8 cellular contexts compared by ENCODE assay signal in the genomic region with DNA sequence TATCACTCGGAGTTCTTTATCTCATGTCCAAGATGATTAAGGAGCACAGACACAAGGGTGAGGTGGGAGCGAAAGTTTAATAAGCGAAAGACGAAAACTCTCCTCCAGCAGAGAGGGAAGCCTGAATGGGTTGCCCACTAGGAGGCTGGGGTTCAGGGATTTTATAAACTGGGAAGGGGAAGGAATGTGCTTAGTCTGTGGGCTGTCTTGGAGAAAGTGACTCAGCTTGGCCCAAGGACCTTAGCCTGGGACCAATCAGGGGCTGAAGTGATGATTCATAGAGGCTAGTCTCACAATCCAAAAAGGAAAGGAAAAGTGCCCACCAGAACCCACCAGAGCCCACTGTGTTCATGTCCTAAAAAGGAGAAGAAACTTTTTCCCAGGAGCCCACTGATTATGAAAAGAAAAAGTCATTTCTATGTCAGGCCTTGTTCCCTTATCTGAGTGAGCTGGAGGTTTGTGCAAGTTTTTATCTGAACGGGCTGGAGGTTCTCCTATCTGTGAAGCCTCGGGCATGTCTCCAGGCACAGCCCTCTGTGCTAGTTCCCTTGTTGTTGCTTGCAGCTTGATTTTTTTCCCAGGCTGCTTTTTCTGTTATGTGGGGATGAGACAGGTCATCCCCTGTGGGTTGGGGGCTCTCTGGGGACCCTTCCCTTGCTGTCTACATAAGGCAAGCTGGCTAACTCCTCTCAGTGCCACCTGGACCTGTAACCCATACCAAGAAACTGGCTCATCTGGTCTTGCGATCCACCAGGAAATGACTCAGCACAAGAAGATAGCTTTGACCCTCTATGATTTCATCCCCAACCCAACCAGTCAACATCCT. TPM values are rescaled to one million over a fixed set of nuclear protein-coding genes. Genes with fewer than 3 reads are reported as not detected.
DNase-seq lines count a peak whose midpoint lies in the region; TF ChIP-seq lines count a peak whose summit lies in the region.

No MANE protein-coding gene starts in this region.

- intact Hi-C loops in lower leg skin (cut with DNase I; ENCODE audit: low total_unique reads) = loop anchor here (10.0 kb wide), 2 partner anchors 71 to 101 kb away; no protein-coding TSS in a partner anchor

- H3K4me3 ChIP-seq in fibroblast of the aortic adventitia (ENCODE audit: low read depth, low read length) (peak overlapping the region; percentile 2), trophoblast cell (ENCODE audit: low read depth, low read length) (no peak overlapping the region), lower leg skin (ENCODE audit: low read depth, poor library complexity, severe bottlenecking) (no peak overlapping the region)

- peak overlapping the region; percentile 50 for H4K8ac ChIP-seq in trophoblast cell (ENCODE audit: low read depth, low read length)

- peaks cover 6% of the 10 kb centered on the region for H3K9me3 ChIP-seq in trophoblast cell (ENCODE audit: insufficient read depth, low read depth, low read length)

- no peaks in the 10 kb centered on the region for H3K79me2 ChIP-seq in trophoblast cell (ENCODE audit: control insufficient read depth, insufficient read depth, low read length, poor library complexity)

- H3K9ac ChIP-seq in trophoblast cell (ENCODE audit: low read length) = no peak overlapping the region

- peaks cover 2% of the 10 kb centered on the region for H3K79me1 ChIP-seq in trophoblast cell (ENCODE audit: low read length)

- peak overlapping the region; percentile 37 for H2BK120ac ChIP-seq in trophoblast cell (ENCODE audit: insufficient read depth, low read length, poor library complexity)

- TF ChIP-seq POLR2A in lower leg skin (IDR thresholded peaks at IDR 0.05) = no peak

- peak overlapping the region; percentile 79 for H3K27ac ChIP-seq in trophoblast cell (ENCODE audit: low read depth, low read length)

- peak overlapping the region; percentile 38 for H3K14ac ChIP-seq in trophoblast cell (ENCODE audit: low read length)

- H3K4me1 ChIP-seq in trophoblast cell (ENCODE audit: control insufficient read depth in 1 of 2, insufficient read depth in 2 of 2, low read length in 2 of 2) = peaks cover 4% of the 10 kb centered on the region in 2 experiments

- DNase-seq in Daoy (ENCODE audit: low read depth) = peak; percentile 79
- peak; percentile 42 for DNase-seq in RKO (ENCODE audit: low spot score)
- peak; percentile 90 for DNase-seq in fibroblast of the aortic adventitia (ENCODE audit: low read depth)
- DNase-seq in trophoblast cell = peak; percentile 70 to 81
- no peak for DNase-seq in NAMALWA (ENCODE audit: low spot score)
- no peak for DNase-seq in T-helper 2 cell
- no peak for DNase-seq in lower leg skin (ENCODE audit: low spot score in 2 of 2)
- no peak for DNase-seq in RPMI8226

- no peak overlapping the region for H3K4me2 ChIP-seq in trophoblast cell (ENCODE audit: low read length)

- peak overlapping the region; percentile 75 for H4K91ac ChIP-seq in trophoblast cell (ENCODE audit: low read depth, low read length)

- no peak overlapping the region for H3K23ac ChIP-seq in trophoblast cell (ENCODE audit: low read length)

- no peak overlapping the region for H3K18ac ChIP-seq in trophoblast cell (ENCODE audit: low read length)

- peak overlapping the region; percentile 45 for H2AFZ ChIP-seq in trophoblast cell (ENCODE audit: insufficient read depth, low read length, poor library complexity)

- WGBS in trophoblast cell (ENCODE audit: extremely low coverage, insufficient coverage, insufficient read length) = no CpG with 5 or more reads among the region's 7 CpGs
- WGBS in lower leg skin, 2 donors = 69 to 76% methylated on average over 7 of the region's 7 CpGs

- peak overlapping the region; percentile 84 for H2BK5ac ChIP-seq in trophoblast cell (ENCODE audit: low read depth, low read length, poor library complexity)

- H3K4ac ChIP-seq in trophoblast cell (ENCODE audit: low read depth, low read length) = no peak overlapping the region

- TF ChIP-seq CTCF in fibroblast of the aortic adventitia (IDR thresholded peaks at IDR 0.05; ENCODE audit: insufficient read depth, low read length) (peak; percentile 50), lower leg skin (IDR thresholded peaks at IDR 0.05) (no peak)

- H4K12ac ChIP-seq in trophoblast cell (ENCODE audit: low read depth, low read length) = no peak overlapping the region

- H2AK5ac ChIP-seq in trophoblast cell (ENCODE audit: low read length) = no peak overlapping the region

- H3K36me3 ChIP-seq in trophoblast cell (ENCODE audit: control insufficient read depth in 1 of 2, insufficient read depth in 2 of 2, low read length in 2 of 2) = no peaks in the 10 kb centered on the region

- H2BK12ac ChIP-seq in trophoblast cell (ENCODE audit: low read length) = peak overlapping the region; percentile 78

- H3K27me3 ChIP-seq in trophoblast cell (ENCODE audit: insufficient read depth, low read length) = no peaks in the 10 kb centered on the region

RNA-seq across cellular contexts. Expression of gene GOLGA5, which starts 8.3 kb away (rescaled TPM):
- total RNA-seq in Daoy (2014; rRNA removed; shearing (Covaris generic)) = 35.5 and 42.6 TPM in 2 replicates
- 35.4 and 70.3 TPM in 2 replicates for total RNA-seq in fibroblast of the aortic adventitia (ENCODE audit: low replicate concordance)
- 59.8 and 60.5 TPM in 2 replicates for polyA plus RNA-seq in trophoblast cell (2013)
- total RNA-seq in lower leg skin = 10 to 100 TPM; 32.5 to 43.8 (median 35.9) TPM

RNA-seq across cellular contexts. Expression of gene LGMN, which starts 37.4 kb away (rescaled TPM):
- 66.5 and 92.5 TPM in 2 replicates for total RNA-seq in Daoy (2014; rRNA removed; shearing (Covaris generic))
- 28.6 and 44.0 TPM in 2 replicates for total RNA-seq in fibroblast of the aortic adventitia (ENCODE audit: low replicate concordance)
- polyA plus RNA-seq in trophoblast cell (2013) = 162 and 178 TPM in 2 replicates
- total RNA-seq in lower leg skin = 10 to 100 TPM; 36.5 to 48.0 (median 41.3) TPM

Comparison
In these comparisons a context has a peak if more than half of its experiments do, and no peak if none do; other contexts are left out.
1. DNase-seq: peak in Daoy (single experiment), RKO (single experiment), fibroblast of the aortic adventitia (single experiment) and trophoblast cell (2 of 2); none in NAMALWA (single experiment), T-helper 2 cell (0 of 5), lower leg skin (0 of 2) and RPMI8226 (single experiment).